Comparison of ENCODE assay signal across 12 cellular contexts in the genomic region with DNA sequence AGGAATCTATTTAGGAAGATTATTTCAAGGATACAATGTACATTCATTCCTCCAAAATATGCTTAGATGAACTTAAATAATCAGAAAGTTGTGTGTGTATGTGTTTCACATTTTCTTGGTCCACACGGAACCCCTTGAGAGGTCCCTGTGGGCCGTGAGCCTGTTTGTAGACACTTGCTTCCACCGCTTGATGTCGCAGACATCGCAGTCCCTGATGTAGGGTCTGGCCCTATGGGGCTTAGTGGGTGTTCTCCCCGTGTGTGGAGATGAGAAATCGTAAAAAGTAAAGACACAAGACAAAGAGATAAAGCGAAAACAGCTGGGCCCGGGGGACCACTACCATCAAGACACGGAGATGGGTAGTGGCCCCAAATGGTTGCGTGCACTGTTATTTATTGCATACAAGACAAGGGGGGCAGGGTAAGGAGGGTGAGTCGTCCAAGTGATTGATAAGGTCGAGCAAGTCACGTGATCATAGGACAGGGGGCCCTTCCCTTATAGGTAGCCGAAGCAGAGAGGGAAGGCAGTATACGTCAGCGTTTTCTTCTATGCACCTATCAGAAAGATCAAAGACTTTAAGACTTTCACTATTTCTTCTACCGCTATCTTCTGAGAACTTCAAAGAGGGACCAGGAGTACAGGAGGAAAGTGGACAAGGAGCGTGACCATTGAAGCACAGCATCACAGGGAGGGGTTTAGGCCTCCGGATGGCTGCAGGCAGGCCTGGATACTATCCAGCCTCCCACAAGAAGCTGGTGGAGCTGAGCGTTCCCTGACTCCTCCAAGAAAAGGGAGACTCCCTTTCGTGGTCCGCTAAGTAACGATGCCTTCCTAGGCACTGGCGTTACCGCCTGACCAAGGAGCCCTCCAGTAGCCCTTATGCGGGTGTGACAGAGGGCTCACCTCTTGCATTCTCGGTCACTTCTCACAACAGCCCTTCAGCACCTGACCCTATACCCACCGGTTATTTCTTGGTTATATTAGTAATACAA. TPM values are rescaled to one million over a fixed set of nuclear protein-coding genes. Genes with fewer than 3 reads are reported as not detected.
DNase-seq lines count a peak whose midpoint lies in the region; ATAC-seq and TF ChIP-seq lines count a peak whose summit lies in the region.
"Had no signal": no experiment of that assay in that cellular context is flagged by ENCODE, and none has a peak within 500 bp of the region (broad histone marks: within the 10 kb centered on the region; RNA-seq: fewer than 3 reads in every experiment).

No MANE protein-coding gene starts in this region.

- H3K27ac ChIP-seq in spleen: peak overlapping the region; percentile 85 to 96 (median 92)

- no peaks in the 10 kb centered on the region for H3K27me3 ChIP-seq in spleen (replicated peaks in 1 of 7)
- H3K27me3 ChIP-seq: adrenal gland, heart left ventricle had no signal

- DNase-seq in activated T-cell treated with anti-CD3 and anti-CD28 coated beads, Interleukin-2, amount 50 U/mL, for 24 hours: no peak
- no peak for DNase-seq in activated T-cell treated with anti-CD3 and anti-CD28 coated beads, Interleukin-2, amount 50 U/mL, for 48 hours
- no peak for DNase-seq in central memory CD8-positive, alpha-beta T cell (ENCODE audit: low spot score in 2 of 2)
- DNase-seq in spleen: no peak
- no peak for DNase-seq in medulla oblongata (ENCODE audit: extremely low spot score)
- DNase-seq in stimulated activated CD4-positive, alpha-beta T cell treated with anti-CD3 and anti-CD28 coated beads, Interleukin-12 subunit alpha, Interleukin-12 subunit beta, amount 100 ng/mL, for 4 hours: no peak
- DNase-seq: DMS79 treated with DMSO at 0.1 percent for 48 hours, heart left ventricle, mucosa of descending colon, NCI-H446 had no signal

- 85 to 90% (median 88%) methylated on average over 29 of the region's 29 CpGs for WGBS in spleen, 5 donors

- peaks cover 36% of the 10 kb centered on the region for H3K4me1 Mint-ChIP-seq in activated T-cell treated with anti-CD3 and anti-CD28 coated beads, Interleukin-2, amount 50 U/mL, for 24 hours (ENCODE audit: low read depth)
- peaks cover 39% of the 10 kb centered on the region for H3K4me1 Mint-ChIP-seq in central memory CD8-positive, alpha-beta T cell

- peak overlapping the region in 1 of 8 donors; percentile 78 for H3K4me3 ChIP-seq in spleen
- H3K4me3 ChIP-seq: mucosa of descending colon had no signal

- H3K9me3 ChIP-seq in spleen: no peaks in the 10 kb centered on the region
- H3K9me3 ChIP-seq: adrenal gland, heart left ventricle, mucosa of descending colon had no signal

- TF ChIP-seq POLR2A in spleen (IDR thresholded peaks at IDR 0.05): no peak

- no peak for ATAC-seq in central memory CD8-positive, alpha-beta T cell (replicated peaks; ENCODE audit: extremely low read depth, poor library complexity, severe bottlenecking)

- H3K27ac Mint-ChIP-seq in activated T-cell treated with anti-CD3 and anti-CD28 coated beads, Interleukin-2, amount 50 U/mL, for 24 hours: peak overlapping the region; percentile 35
- H3K27ac Mint-ChIP-seq in central memory CD8-positive, alpha-beta T cell (ENCODE audit: low read depth): peak overlapping the region; percentile 95
- H3K27ac Mint-ChIP-seq: WTC11 had no signal

- intact Hi-C loops in spleen (cut with DNase I; ENCODE audit: low total_unique reads): loop anchor here (10.0 kb wide), 2 partner anchors 62 to 302 kb away; partner anchors contain the start of genes APOBEC3G and RPL3

- H3K9me3 Mint-ChIP-seq in activated T-cell treated with anti-CD3 and anti-CD28 coated beads, Interleukin-2, amount 50 U/mL, for 24 hours: no peaks in the 10 kb centered on the region
- no peaks in the 10 kb centered on the region for H3K9me3 Mint-ChIP-seq in central memory CD8-positive, alpha-beta T cell

- peak overlapping the region; percentile 45 for H3K4me3 Mint-ChIP-seq in activated T-cell treated with anti-CD3 and anti-CD28 coated beads, Interleukin-2, amount 50 U/mL, for 24 hours
- peak overlapping the region; percentile 99 for H3K4me3 Mint-ChIP-seq in central memory CD8-positive, alpha-beta T cell
- H3K4me3 Mint-ChIP-seq: WTC11 had no signal

- H3K36me3 ChIP-seq in spleen: peaks cover 0 to 22% (median 2%) of the 10 kb centered on the region in 6 donors
- H3K36me3 ChIP-seq: adrenal gland, heart left ventricle had no signal

- no peak for TF ChIP-seq CTCF in spleen (IDR thresholded peaks at IDR 0.05 in 8 of 11, conservative IDR thresholded peaks at IDR 0.05 in 3 of 11)

- peaks cover 11 to 64% (median 39%) of the 10 kb centered on the region in 6 donors for H3K4me1 ChIP-seq in spleen

- H3K27me3 Mint-ChIP-seq in activated T-cell treated with anti-CD3 and anti-CD28 coated beads, Interleukin-2, amount 50 U/mL, for 24 hours: no peaks in the 10 kb centered on the region
- H3K27me3 Mint-ChIP-seq in central memory CD8-positive, alpha-beta T cell: no peaks in the 10 kb centered on the region

- peaks cover 21% of the 10 kb centered on the region for H3K36me3 Mint-ChIP-seq in activated T-cell treated with anti-CD3 and anti-CD28 coated beads, Interleukin-2, amount 50 U/mL, for 24 hours (ENCODE audit: low read depth)
- peaks cover 18% of the 10 kb centered on the region for H3K36me3 Mint-ChIP-seq in central memory CD8-positive, alpha-beta T cell (ENCODE audit: insufficient read depth)
- H3K36me3 Mint-ChIP-seq: WTC11 had no signal

RNA-seq across cellular contexts. Expression of gene APOBEC3C, which starts 1.2 kb away (rescaled TPM):
- total RNA-seq in spleen: 10 to 100 TPM; 23.5 to 72.4 (median 54.2) TPM
- 10 to 100 TPM; 42.8 to 60.3 (median 45.2) TPM for polyA plus RNA-seq in spleen

RNA-seq across cellular contexts. Expression of gene APOBEC3D, which starts 8.1 kb away (rescaled TPM):
- total RNA-seq in spleen: 10 to 100 TPM; 14.8 to 23.6 (median 17.6) TPM
- polyA plus RNA-seq in spleen: 10 to 100 TPM in 1 of 3 donors, 1 to 10 TPM in 2; 4.5 to 12.7 (median 6.8) TPM

RNA-seq across cellular contexts. Expression of gene APOBEC3F, which starts 27.8 kb away (rescaled TPM):
- 10 to 100 TPM; 11.4 to 31.5 (median 27.6) TPM for total RNA-seq in spleen
- polyA plus RNA-seq in spleen: 10 to 100 TPM in 1 of 3 donors, 1 to 10 TPM in 2; 5.4 to 17.2 (median 7.9) TPM

RNA-seq across cellular contexts. Expression of gene APOBEC3B, which starts 30.7 kb away (rescaled TPM):
- 10 to 100 TPM in 1 of 7 donors, 1 to 10 TPM in 5, not detected in 1; 2.5 to 14.0 (median 7.2) TPM for total RNA-seq in spleen
- 1 to 10 TPM; 1.2 to 3.7 (median 2.1) TPM for polyA plus RNA-seq in spleen

RNA-seq across cellular contexts. Expression of gene APOBEC3A, which starts 55.4 kb away (rescaled TPM):
- 100 to 1,000 TPM in 2 of 7 donors, 10 to 100 TPM in 5; 18.6 to 163 (median 68.0) TPM for total RNA-seq in spleen
- 1 to 10 TPM; 1.2 to 5.6 (median 3.9) TPM for polyA plus RNA-seq in spleen
- total RNA-seq: WTC11 had no signal
